19 cellular contexts compared by ENCODE assay signal in the genomic region with DNA sequence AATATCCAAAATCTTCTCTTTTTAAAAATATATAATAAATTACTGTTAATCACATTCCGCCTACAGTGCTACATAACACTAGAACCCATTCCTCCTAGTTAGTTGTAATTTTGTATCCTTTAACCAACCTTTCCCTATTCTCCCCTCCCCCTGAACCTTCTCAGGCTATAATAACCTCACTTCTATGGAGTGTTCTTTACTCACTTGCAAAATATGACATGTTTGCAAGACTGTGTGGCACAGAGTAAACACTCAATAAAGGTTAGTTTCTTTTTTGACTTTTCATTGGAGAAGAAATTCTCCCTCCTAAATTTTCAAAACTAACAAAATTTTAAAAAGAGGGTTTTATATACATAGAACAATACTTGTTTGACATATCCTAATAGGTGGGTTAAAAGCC.
DNase-seq lines count a peak whose midpoint lies in the region; ATAC-seq, FAIRE-seq and TF ChIP-seq lines count a peak whose summit lies in the region.
"Had no signal": no experiment of that assay in that cellular context is flagged by ENCODE, and none has a peak within 500 bp of the region (broad histone marks: within the 10 kb centered on the region; RNA-seq: fewer than 3 reads in every experiment).

No MANE protein-coding gene starts in this region.

- POLR2A ChIA-PET in PC-3 (lab: Charles Lee; ENCODE audit: unreplicated experiment) = no interaction called here
- POLR2A ChIA-PET in HepG2 (lab: Yijun Ruan, JAX) = no interaction called here
- POLR2A ChIA-PET in HEK293T (lab: Yijun Ruan, JAX) = no interaction called here

- no TSS peak for BruUV-seq in PC-3 (replicated peaks; lab: Mats Ljungman, UMichigan)
- no TSS peak for BruUV-seq in HepG2 (replicated peaks; lab: Mats Ljungman, UMichigan)

- H3K4me2 ChIP-seq in PC-3 (ENCODE audit: low read length) = no peak overlapping the region
- no peak overlapping the region for H3K4me2 ChIP-seq in HepG2 (ENCODE audit: low read depth, low read length)
- H3K4me2 ChIP-seq: BLaER1 had no signal

- WGBS in HepG2 (ENCODE audit: low lambda C conversion rate) = 97% methylated on average over 1 of the region's 1 CpG

- H3K4me3 ChIP-seq in PC-3 (ENCODE audit: low read length) (no peak overlapping the region), HepG2 (replicated peaks in 1 of 3; ENCODE audit: insufficient read depth in 1 of 3, low read depth in 2 of 3, low read length in 3 of 3) (no peak overlapping the region), lower lobe of right lung (no peak overlapping the region)
- H3K4me3 ChIP-seq: BLaER1, HAP-1 had no signal

- intact Hi-C loops in PC-3 (cut with micrococcal nuclease) (no loop called here), HepG2 (cut with micrococcal nuclease; ENCODE audit: unreplicated experiment) (loop anchor here (5.0 kb wide), 1 partner anchor 35 kb away; no protein-coding TSS in a partner anchor), lower lobe of right lung (cut with DNase I) (no loop called here)

- H3K27me3 ChIP-seq in PC-3 (ENCODE audit: low read length) (no peaks in the 10 kb centered on the region), HepG2 (ENCODE audit: control insufficient read depth in 1 of 2, insufficient read depth in 2 of 2, low read length in 2 of 2) (peaks cover 0 to 5% of the 10 kb centered on the region in 2 experiments; a peak in 3 of 5 replicates), lower lobe of right lung (ENCODE audit: low read depth) (no peaks in the 10 kb centered on the region)
- H3K27me3 ChIP-seq: BLaER1 had no signal

- H2AFZ ChIP-seq in PC-3 (ENCODE audit: low read length) (no peak overlapping the region), HepG2 (ENCODE audit: low read length) (no peak overlapping the region)

- no peaks in the 10 kb centered on the region for H3K9me3 ChIP-seq in PC-3 (ENCODE audit: low read length)
- peaks cover 10% of the 10 kb centered on the region for H3K9me3 ChIP-seq in HepG2 (ENCODE audit: low read length)
- no peaks in the 10 kb centered on the region for H3K9me3 ChIP-seq in lower lobe of right lung
- H3K9me3 ChIP-seq: BLaER1, Caco-2, HAP-1 had no signal

- CTCF ChIA-PET in PC-3 (lab: Charles Lee) (no interaction called here), HepG2 (lab: Yijun Ruan, JAX; ENCODE audit: low intra/inter-chr PET ratio, low total read pairs) (no interaction called here), HEK293T (lab: Yijun Ruan, JAX) (no interaction called here)

- H3K27ac ChIP-seq in PC-3 (ENCODE audit: low read length) (no peak overlapping the region), HepG2 (ENCODE audit: extremely low read length, insufficient read depth, low read length) (no peak overlapping the region), lower lobe of right lung (no peak overlapping the region)
- H3K27ac ChIP-seq: BLaER1, C4-2B had no signal

- H3K9ac ChIP-seq in PC-3 (ENCODE audit: low read length) (no peak overlapping the region), HepG2 (ENCODE audit: insufficient read depth, low read depth, low read length) (no peak overlapping the region)
- H3K9ac ChIP-seq: BLaER1 had no signal

- H4K20me1 ChIP-seq in PC-3 (ENCODE audit: low read length) (no peaks in the 10 kb centered on the region), HepG2 (ENCODE audit: insufficient read depth, low read length) (no peaks in the 10 kb centered on the region)
- H4K20me1 ChIP-seq: BLaER1 had no signal

- TF ChIP-seq POLR2A in HepG2 (IDR thresholded peaks at IDR 0.05; ENCODE audit: insufficient read depth in 1 of 2, low read depth in 2 of 2, low read length in 2 of 2) = no peak

- DNase-seq in PC-3 (peak; percentile 11), HepG2 (ENCODE audit: low spot score) (no peak), lower lobe of right lung (no peak), HEK293T (ENCODE audit: extremely low spot score) (no peak), cerebellar cortex (ENCODE audit: low spot score) (no peak)
- no peak for DNase-seq in activated CD4-positive, alpha-beta T cell treated with anti-CD3 and anti-CD28 coated beads for 4 hours
- DNase-seq: 8988T; Caco-2; CD4-positive, CD25-positive, alpha-beta regulatory T cell; CD8-positive, alpha-beta T cell; DMS153; DND-41; GOT3 had no signal

- TF ChIP-seq CTCF in PC-3 (conservative IDR thresholded peaks at IDR 0.05; ENCODE audit: low read depth, low read length) = no peak
- TF ChIP-seq CTCF in HepG2 (CRISPR knock-in tag; IDR thresholded peaks at IDR 0.05) = no peak
- TF ChIP-seq CTCF in lower lobe of right lung (IDR thresholded peaks at IDR 0.05) = no peak

- in situ Hi-C loops in HepG2 (cut with HindIII; ENCODE audit: extremely low pct_ligation_motif_present, low pct_unique_long_range_greater_than_20kb) = no loop called here

- H3K79me2 ChIP-seq in PC-3 (ENCODE audit: low read length) (no peaks in the 10 kb centered on the region), HepG2 (ENCODE audit: insufficient read depth, low read length) (no peaks in the 10 kb centered on the region)

- H3F3A ChIP-seq in PC-3 (ENCODE audit: low read length, unreplicated experiment) = no peaks in the 10 kb centered on the region

- H3K36me3 ChIP-seq in PC-3 (ENCODE audit: low read depth, low read length) (no peaks in the 10 kb centered on the region), HepG2 (replicated peaks in 1 of 2; ENCODE audit: control insufficient read depth in 1 of 2, insufficient read depth in 2 of 2, low read length in 2 of 2) (no peaks in the 10 kb centered on the region), lower lobe of right lung (no peaks in the 10 kb centered on the region)
- H3K36me3 ChIP-seq: BLaER1, HAP-1 had no signal

- peak; percentile 53; the same call in 1 of the 2 replicates for ATAC-seq in PC-3
- ATAC-seq in HepG2 = no peak
- peak; percentile 71 to 91 for ATAC-seq in lower lobe of right lung
- ATAC-seq: CD8-positive, alpha-beta T cell had no signal

- peak; percentile 4 for FAIRE-seq in HepG2 (lab: Jason Lieb, UNC)
- FAIRE-seq: G401.6, GM12892, H54 had no signal

- H3K9me2 ChIP-seq in PC-3 (replicated peaks; ENCODE audit: low read length) = no peaks in the 10 kb centered on the region

- H3K4me1 ChIP-seq in PC-3 (ENCODE audit: insufficient read depth, low read length) = peaks cover 4% of the 10 kb centered on the region; the same call in 1 of the 2 replicates
- peaks cover 21% of the 10 kb centered on the region for H3K4me1 ChIP-seq in HepG2 (ENCODE audit: insufficient read depth, low read length)
- H3K4me1 ChIP-seq in lower lobe of right lung = no peaks in the 10 kb centered on the region
- H3K4me1 ChIP-seq: BLaER1, Caco-2, HAP-1 had no signal

- TF ChIP-seq EP300 in HepG2 (IDR thresholded peaks at IDR 0.05; ENCODE audit: low read depth in 2 of 2, low read length in 2 of 2) (no peak), HepG2 (CRISPR knock-in tag; IDR thresholded peaks at IDR 0.05; ENCODE audit: borderline replicate concordance) (no peak)

- TF ChIP-seq RAD21 in HepG2 (CRISPR knock-in tag; IDR thresholded peaks at IDR 0.05) = no peak

TF ChIP-seq in HepG2, 621 proteins besides CTCF, POLR2A, EP300 and RAD21:
- no peak for TF ChIP-seq ZNF251 (CRISPR knock-in tag; IDR thresholded peaks at IDR 0.05)
TF ChIP-seq in HepG2: peak in this region for 0.

TF ChIP-seq in HEK293T, 16 proteins besides CTCF, POLR2A, EP300 and RAD21:
- TF ChIP-seq ELF4 (IDR thresholded peaks at IDR 0.05) = no peak
- TF ChIP-seq LEF1 (IDR thresholded peaks at IDR 0.05; ENCODE audit: borderline replicate concordance) = no peak
- no peak for TF ChIP-seq L3MBTL2 (conservative IDR thresholded peaks at IDR 0.05)
- no peak for TF ChIP-seq BHLHE40 (IDR thresholded peaks at IDR 0.05; ENCODE audit: borderline replicate concordance)
- TF ChIP-seq FOXM1 (IDR thresholded peaks at IDR 0.05; ENCODE audit: borderline replicate concordance) = no peak
- no peak for TF ChIP-seq FOXA1 (IDR thresholded peaks at IDR 0.05)
- no peak for TF ChIP-seq ZNF384 (IDR thresholded peaks at IDR 0.05)
- no peak for TF ChIP-seq SP1 (IDR thresholded peaks at IDR 0.05)
- no peak for TF ChIP-seq ARNT (IDR thresholded peaks at IDR 0.05)
- no peak for TF ChIP-seq FOXK2 (IDR thresholded peaks at IDR 0.05)
- no peak for TF ChIP-seq NFRKB (IDR thresholded peaks at IDR 0.05)
- TF ChIP-seq SUZ12 (IDR thresholded peaks at IDR 0.05) = no peak
- TF ChIP-seq TARDBP (IDR thresholded peaks at IDR 0.05) = no peak
- TF ChIP-seq, protein P1, sequence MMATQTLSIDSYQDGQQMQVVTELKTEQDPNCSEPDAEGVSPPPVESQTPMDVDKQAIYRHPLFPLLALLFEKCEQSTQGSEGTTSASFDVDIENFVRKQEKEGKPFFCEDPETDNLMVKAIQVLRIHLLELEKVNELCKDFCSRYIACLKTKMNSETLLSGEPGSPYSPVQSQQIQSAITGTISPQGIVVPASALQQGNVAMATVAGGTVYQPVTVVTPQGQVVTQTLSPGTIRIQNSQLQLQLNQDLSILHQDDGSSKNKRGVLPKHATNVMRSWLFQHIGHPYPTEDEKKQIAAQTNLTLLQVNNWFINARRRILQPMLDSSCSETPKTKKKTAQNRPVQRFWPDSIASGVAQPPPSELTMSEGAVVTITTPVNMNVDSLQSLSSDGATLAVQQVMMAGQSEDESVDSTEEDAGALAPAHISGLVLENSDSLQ (IDR thresholded peaks at IDR 0.05) = no peak
- TF ChIP-seq CTBP1 (IDR thresholded peaks at IDR 0.05; ENCODE audit: borderline replicate concordance) = no peak
- TF ChIP-seq HDGF (IDR thresholded peaks at IDR 0.05; ENCODE audit: borderline replicate concordance) = no peak
